9 cellular contexts compared by ENCODE assay signal in the genomic region with DNA sequence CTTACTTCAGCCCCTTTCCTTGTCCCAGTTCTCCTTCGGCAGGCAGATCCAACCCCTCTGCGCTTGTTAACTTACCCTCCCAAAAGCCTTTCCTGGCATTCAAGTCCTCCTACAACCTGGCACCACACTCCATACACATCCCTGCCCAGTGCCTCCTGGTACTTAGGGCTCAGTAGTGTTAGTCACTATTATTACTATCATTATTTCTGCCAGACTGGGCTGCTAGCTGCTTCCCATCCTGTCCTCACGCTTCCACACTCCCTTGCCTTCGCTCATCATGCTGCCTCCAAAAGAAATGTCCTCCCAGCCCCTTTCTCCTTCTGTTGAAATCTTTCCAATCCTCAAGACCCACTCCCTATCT. TPM values are rescaled to one million over a fixed set of nuclear protein-coding genes. Genes with fewer than 3 reads are reported as not detected.
DNase-seq lines count a peak whose midpoint lies in the region; ATAC-seq and TF ChIP-seq lines count a peak whose summit lies in the region.
"Had no signal": no experiment of that assay in that cellular context is flagged by ENCODE, and none has a peak within 500 bp of the region (broad histone marks: within the 10 kb centered on the region; RNA-seq: fewer than 3 reads in every experiment).

No MANE protein-coding gene starts in this region.

- TF ChIP-seq CTCF in Calu3 (IDR thresholded peaks at IDR 0.05; ENCODE audit: unreplicated experiment) (no peak), fibroblast of mammary gland (conservative IDR thresholded peaks at IDR 0.05; ENCODE audit: control insufficient read depth, insufficient read depth, low read depth, low read length) (no peak), psoas muscle (IDR thresholded peaks at IDR 0.05) (no peak)

- H3K36me3 Mint-ChIP-seq in Calu3 (ENCODE audit: insufficient read depth, unreplicated experiment) (peaks cover 31% of the 10 kb centered on the region), T-helper 17 cell (ENCODE audit: low read depth) (no peaks in the 10 kb centered on the region)

- H3K4me3 Mint-ChIP-seq in Calu3 (ENCODE audit: low read depth, unreplicated experiment) (peak overlapping the region; percentile 88), T-helper 17 cell (peak overlapping the region; percentile 92)

- peaks cover 34% of the 10 kb centered on the region for H3K4me1 ChIP-seq in psoas muscle

- H3K27me3 Mint-ChIP-seq in Calu3 (ENCODE audit: unreplicated experiment) (no peaks in the 10 kb centered on the region), T-helper 17 cell (no peaks in the 10 kb centered on the region)

- H3K9me3 ChIP-seq in T-helper 17 cell (ENCODE audit: control insufficient read depth, low read length, poor library complexity, severe bottlenecking), result no peaks in the 10 kb centered on the region
- no peaks in the 10 kb centered on the region for H3K9me3 ChIP-seq in psoas muscle

- DNase-seq in Calu3 (no peak), T-helper 17 cell (no peak), fibroblast of mammary gland (ENCODE audit: low read depth) (peak; percentile 52), psoas muscle (peak in 1 of 2 donors; percentile 27), NCI-H774 (lab: John Stamatoyannopoulos, UW) (no peak)
- DNase-seq in stimulated activated CD4-positive, alpha-beta T cell treated with anti-CD3 and anti-CD28 coated beads, Interleukin-2, amount 100 ng/mL, for 24 hours, result no peak
- no peak for DNase-seq in activated CD4-positive, CD25-positive, alpha-beta regulatory T cell (lab: John Stamatoyannopoulos, UW)
- DNase-seq: activated CD4-positive, CD25-positive, alpha-beta regulatory T cell treated with anti-CD3 and anti-CD28 coated beads, Interleukin-2, amount 50 U/mL, for 72 hours had no signal

- intact Hi-C loops in Calu3 (cut with micrococcal nuclease; ENCODE audit: unreplicated experiment), result no loop called here
- intact Hi-C loops in psoas muscle (cut with DNase I), result no loop called here

- H3K27me3 ChIP-seq in psoas muscle (ENCODE audit: insufficient read depth in 3 of 3, low read length in 2 of 3), result no peaks in the 10 kb centered on the region

- no peak for ATAC-seq in T-helper 17 cell
- ATAC-seq in psoas muscle, result no peak
- no peak for ATAC-seq in HG02571 (IDR thresholded peaks at IDR 0.05; ENCODE audit: unreplicated experiment)

- CTCF ChIA-PET in Calu3 (lab: Charles Lee), result interaction anchor here (1.0 to 1.6 kb wide), 2 partner anchors 8 to 17 kb away, joined by 3 read pairs; no protein-coding TSS in a partner anchor

- H3K27ac ChIP-seq in psoas muscle, result peak overlapping the region; percentile 91

- no TSS peak for BruUV-seq in Calu3 (replicated peaks; lab: Mats Ljungman, UMichigan)

- H3K4me1 Mint-ChIP-seq in Calu3 (ENCODE audit: low read depth, unreplicated experiment) (peaks cover 67% of the 10 kb centered on the region), T-helper 17 cell (peaks cover 79% of the 10 kb centered on the region)

- WGBS in psoas muscle, 3 donors, result 76 to 78% (median 77%) methylated on average over 4 of the region's 4 CpGs

- no peaks in the 10 kb centered on the region for H3K9me3 Mint-ChIP-seq in Calu3 (ENCODE audit: low read depth, unreplicated experiment)

- H3K4me3 ChIP-seq in fibroblast of mammary gland (ENCODE audit: control insufficient read depth, low read depth, low read length) (no peak overlapping the region), psoas muscle (peak overlapping the region; percentile 80)

- no peaks in the 10 kb centered on the region for H3K36me3 ChIP-seq in psoas muscle (ENCODE audit: insufficient read depth in 1 of 2, low read depth in 1 of 2)

- H3K27ac Mint-ChIP-seq in Calu3 (ENCODE audit: unreplicated experiment) (peak overlapping the region; percentile 94), T-helper 17 cell (peak overlapping the region; percentile 97)

RNA-seq across cellular contexts. Expression of gene HDAC7, which starts 1.6 kb away (rescaled TPM):
- total RNA-seq in Calu3 (2022), result 41.8 and 44.0 TPM in 2 replicates
- total RNA-seq in T-helper 17 cell, result 100 to 1,000 TPM; 129 to 151 TPM
- 10 to 100 TPM; 21.4 to 27.8 (median 23.5) TPM for total RNA-seq in psoas muscle
- polyA plus RNA-seq in psoas muscle, result 10 to 100 TPM; 11.0 to 25.2 (median 13.6) TPM

RNA-seq across cellular contexts. Expression of gene SLC48A1, which starts 48.3 kb away (rescaled TPM):
- 17.0 and 17.2 TPM in 2 replicates for total RNA-seq in Calu3 (2022)
- 1 to 10 TPM; 5.9 to 6.9 TPM for total RNA-seq in T-helper 17 cell
- 10 to 100 TPM; 21.8 to 28.7 (median 27.3) TPM for total RNA-seq in psoas muscle
- 10 to 100 TPM; 12.7 to 23.5 (median 19.6) TPM for polyA plus RNA-seq in psoas muscle
